ENCODE assay signal across 1 cellular context in the genomic region with DNA sequence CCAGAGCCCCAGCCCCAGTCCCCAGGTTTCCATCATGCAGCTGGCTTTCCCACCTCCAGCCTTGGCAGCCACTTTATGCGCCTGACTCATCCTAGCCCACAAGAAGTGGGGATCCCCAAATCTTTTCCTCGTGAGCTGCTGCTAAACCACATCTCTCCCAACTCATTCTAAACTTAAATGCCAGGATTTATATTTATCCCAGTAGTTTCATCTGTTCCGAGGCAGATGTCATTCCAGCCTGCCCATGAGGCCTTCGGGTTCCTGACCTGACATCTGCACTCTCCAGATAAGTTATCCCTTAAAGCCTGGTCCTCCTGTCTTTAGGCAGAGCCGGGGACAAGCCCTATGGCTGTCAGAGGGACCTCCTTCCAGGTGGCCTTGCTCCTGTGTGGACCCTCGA.
A peak's percentile ranks its signal among the peaks of the same experiment; 100 is the strongest.
TF ChIP-seq lines count a peak whose summit lies in the region.

No MANE protein-coding gene starts in this region.

TF ChIP-seq in K562, 482 proteins besides CTCF, POLR2A, EP300 and RAD21 (continued from another document):
- TF ChIP-seq, protein P1, sequence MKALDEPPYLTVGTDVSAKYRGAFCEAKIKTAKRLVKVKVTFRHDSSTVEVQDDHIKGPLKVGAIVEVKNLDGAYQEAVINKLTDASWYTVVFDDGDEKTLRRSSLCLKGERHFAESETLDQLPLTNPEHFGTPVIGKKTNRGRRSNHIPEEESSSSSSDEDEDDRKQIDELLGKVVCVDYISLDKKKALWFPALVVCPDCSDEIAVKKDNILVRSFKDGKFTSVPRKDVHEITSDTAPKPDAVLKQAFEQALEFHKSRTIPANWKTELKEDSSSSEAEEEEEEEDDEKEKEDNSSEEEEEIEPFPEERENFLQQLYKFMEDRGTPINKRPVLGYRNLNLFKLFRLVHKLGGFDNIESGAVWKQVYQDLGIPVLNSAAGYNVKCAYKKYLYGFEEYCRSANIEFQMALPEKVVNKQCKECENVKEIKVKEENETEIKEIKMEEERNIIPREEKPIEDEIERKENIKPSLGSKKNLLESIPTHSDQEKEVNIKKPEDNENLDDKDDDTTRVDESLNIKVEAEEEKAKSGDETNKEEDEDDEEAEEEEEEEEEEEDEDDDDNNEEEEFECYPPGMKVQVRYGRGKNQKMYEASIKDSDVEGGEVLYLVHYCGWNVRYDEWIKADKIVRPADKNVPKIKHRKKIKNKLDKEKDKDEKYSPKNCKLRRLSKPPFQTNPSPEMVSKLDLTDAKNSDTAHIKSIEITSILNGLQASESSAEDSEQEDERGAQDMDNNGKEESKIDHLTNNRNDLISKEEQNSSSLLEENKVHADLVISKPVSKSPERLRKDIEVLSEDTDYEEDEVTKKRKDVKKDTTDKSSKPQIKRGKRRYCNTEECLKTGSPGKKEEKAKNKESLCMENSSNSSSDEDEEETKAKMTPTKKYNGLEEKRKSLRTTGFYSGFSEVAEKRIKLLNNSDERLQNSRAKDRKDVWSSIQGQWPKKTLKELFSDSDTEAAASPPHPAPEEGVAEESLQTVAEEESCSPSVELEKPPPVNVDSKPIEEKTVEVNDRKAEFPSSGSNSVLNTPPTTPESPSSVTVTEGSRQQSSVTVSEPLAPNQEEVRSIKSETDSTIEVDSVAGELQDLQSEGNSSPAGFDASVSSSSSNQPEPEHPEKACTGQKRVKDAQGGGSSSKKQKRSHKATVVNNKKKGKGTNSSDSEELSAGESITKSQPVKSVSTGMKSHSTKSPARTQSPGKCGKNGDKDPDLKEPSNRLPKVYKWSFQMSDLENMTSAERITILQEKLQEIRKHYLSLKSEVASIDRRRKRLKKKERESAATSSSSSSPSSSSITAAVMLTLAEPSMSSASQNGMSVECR (CRISPR knock-in tag; IDR thresholded peaks at IDR 0.05), result no peak
- 0 out of 4 replicates have a peak, but pooled peaks of 1 of the 2 experiments have one; percentile 18 for TF ChIP-seq RCOR1 (IDR thresholded peaks at IDR 0.05; ENCODE audit: borderline replicate concordance in 1 of 2, low read depth in 2 of 2, low read length in 2 of 2)
- TF ChIP-seq RBM22 (IDR thresholded peaks at IDR 0.05; ENCODE audit: low read depth, low read length, poor library complexity, severe bottlenecking), result no peak
- TF ChIP-seq NFRKB (IDR thresholded peaks at IDR 0.05; ENCODE audit: low read depth), result no peak
- TF ChIP-seq TAL1 (IDR thresholded peaks at IDR 0.05), result peak; percentile 78
- no peak for TF ChIP-seq TEAD2 (tag; IDR thresholded peaks at IDR 0.05)
- TF ChIP-seq NR2C2 (CRISPR knock-in tag; IDR thresholded peaks at IDR 0.05), result no peak
- no peak for TF ChIP-seq NR2C2 (tag; IDR thresholded peaks at IDR 0.05)
- no peak for TF ChIP-seq FOSL1 (tag; conservative IDR thresholded peaks at IDR 0.05)
- no peak for TF ChIP-seq TSC22D4 (tag; IDR thresholded peaks at IDR 0.05)
- TF ChIP-seq MECOM (CRISPR knock-in tag; IDR thresholded peaks at IDR 0.05), result no peak
- TF ChIP-seq GATAD2A (IDR thresholded peaks at IDR 0.05), result no peak
- no peak for TF ChIP-seq PCBP2 (IDR thresholded peaks at IDR 0.05; ENCODE audit: low read depth, low read length, poor library complexity, severe bottlenecking)
- TF ChIP-seq NFATC3 (IDR thresholded peaks at IDR 0.05), result no peak
- peak; percentile 63; the same call in 1 of the 2 replicates for TF ChIP-seq TEAD4 (IDR thresholded peaks at IDR 0.05; ENCODE audit: low read length)
- no peak for TF ChIP-seq TEAD4 (CRISPR knock-in tag; IDR thresholded peaks at IDR 0.05; ENCODE audit: borderline replicate concordance)
- TF ChIP-seq SETDB1 (IDR thresholded peaks at IDR 0.05; ENCODE audit: low read length), result no peak
- TF ChIP-seq TRIM24 (IDR thresholded peaks at IDR 0.05), result peak in 1 of 2 experiments; percentile 27; a peak in 2 of 4 replicates
- peak; percentile 70 for TF ChIP-seq TCF3 (CRISPR knock-in tag; IDR thresholded peaks at IDR 0.05)
- no peak for TF ChIP-seq SUPT5H (IDR thresholded peaks at IDR 0.05)
- no peak for TF ChIP-seq E2F3 (CRISPR knock-in tag; IDR thresholded peaks at IDR 0.05)
- TF ChIP-seq KLF13 (tag; IDR thresholded peaks at IDR 0.05; ENCODE audit: borderline replicate concordance, low read depth), result no peak
- 0 out of 4 replicates have a peak, but pooled peaks of 1 of the 2 experiments have one; percentile 10 for TF ChIP-seq KDM1A (IDR thresholded peaks at IDR 0.05)
- no peak for TF ChIP-seq ZNF282 (CRISPR knock-in tag; IDR thresholded peaks at IDR 0.05)
- no peak for TF ChIP-seq RBM39 (optimal IDR thresholded peaks at IDR 0.05; ENCODE audit: low read depth, low read length)
- no peak for TF ChIP-seq HNRNPK (IDR thresholded peaks at IDR 0.05; ENCODE audit: low read depth, low read length, poor library complexity, severe bottlenecking)
- TF ChIP-seq POLR2AphosphoS5 (IDR thresholded peaks at IDR 0.05; ENCODE audit: control insufficient read depth, insufficient read depth, low read depth, low read length), result 0 out of 2 replicates have a peak, but pooled peaks have one; percentile 22
- TF ChIP-seq ILF3 (IDR thresholded peaks at IDR 0.05; ENCODE audit: borderline replicate concordance), result no peak
